9 cellular contexts compared by ENCODE assay signal in genomic region chr3:53163459-53164387, GRCh38. TPM values are rescaled to one million over a fixed set of nuclear protein-coding genes. Genes with fewer than 3 reads are reported as not detected.
DNase-seq lines count a peak whose midpoint lies in the region; ATAC-seq, FAIRE-seq and TF ChIP-seq lines count a peak whose summit lies in the region.
"Had no signal": no experiment of that assay in that cellular context is flagged by ENCODE, and none has a peak within 500 bp of the region (broad histone marks: within the 10 kb centered on the region; RNA-seq: fewer than 3 reads in every experiment).

No MANE protein-coding gene starts in this region.

- H3K36me3 ChIP-seq in H7 (replicated peaks; ENCODE audit: control insufficient read depth, insufficient read depth, low read length) (peaks cover 3% of the 10 kb centered on the region; the same call in 1 of the 2 replicates), endothelial cell of umbilical vein (ENCODE audit: control insufficient read depth in 2 of 2, extremely low read depth in 1 of 2, insufficient read depth in 2 of 2, low read length in 2 of 2) (no peaks in the 10 kb centered on the region)

- no peaks in the 10 kb centered on the region for H3K9me3 ChIP-seq in endothelial cell of umbilical vein (replicated peaks; ENCODE audit: control insufficient read depth, insufficient read depth, low read length)

- no peak for ATAC-seq in HG02970 (IDR thresholded peaks at IDR 0.05; ENCODE audit: low FRiP score, unreplicated experiment)
- ATAC-seq in HG03039 (IDR thresholded peaks at IDR 0.05; ENCODE audit: unreplicated experiment), result no peak
- no peak for ATAC-seq in HG03442 (IDR thresholded peaks at IDR 0.05; ENCODE audit: unreplicated experiment)

- H3K9me1 ChIP-seq in endothelial cell of umbilical vein (replicated peaks; ENCODE audit: control insufficient read depth, extremely low read depth, insufficient read depth, low read length), result no peaks in the 10 kb centered on the region

- DNase-seq in H7 (peak; percentile 36), RPMI7951 (ENCODE audit: low read depth) (peak; percentile 24), endothelial cell of umbilical vein (ENCODE audit: low read depth, low spot score) (no peak), DMS53 treated with DMSO at 0.1 percent for 48 hours (lab: John Stamatoyannopoulos, UW; ENCODE audit: unreplicated experiment) (no peak)
- DNase-seq: NCI-H69 had no signal

- POLR2A ChIA-PET in endothelial cell of umbilical vein (lab: Charles Lee), result no interaction called here

- no peak overlapping the region for H3K9ac ChIP-seq in endothelial cell of umbilical vein (replicated peaks; ENCODE audit: extremely low read depth, insufficient read depth, low read length)

- BruUV-seq in endothelial cell of umbilical vein (replicated peaks; lab: Mats Ljungman, UMichigan), result no TSS peak

- TF ChIP-seq CTCF in endothelial cell of umbilical vein (IDR thresholded peaks at IDR 0.05; ENCODE audit: extremely low read depth in 1 of 2, insufficient read depth in 1 of 2, low read depth in 1 of 2, low read length in 2 of 2), result no peak

- CTCF ChIA-PET in endothelial cell of umbilical vein (lab: Charles Lee), result interaction anchor here (1.0 to 2.5 kb wide), 4 partner anchors 30 to 50 kb away, joined by 3 to 8 read pairs (median 6); no protein-coding TSS in a partner anchor

- dilution Hi-C loops in endothelial cell of umbilical vein (cut with MboI; ENCODE audit: extremely low pct_ligation_motif_present, low sequenced_read_pairs), result no loop called here

- peak; percentile 43 for FAIRE-seq in endothelial cell of umbilical vein (lab: Jason Lieb, UNC)

- no peak overlapping the region for H2AFZ ChIP-seq in endothelial cell of umbilical vein (ENCODE audit: low read depth, low read length)

- peaks cover 33% of the 10 kb centered on the region for H3K4me1 ChIP-seq in endothelial cell of umbilical vein (ENCODE audit: control insufficient read depth, extremely low read depth, insufficient read depth, low read length)

- H3K4me3 ChIP-seq in H7 (ENCODE audit: insufficient read depth, low read depth, low read length) (no peak overlapping the region), endothelial cell of umbilical vein (replicated peaks in 1 of 3; ENCODE audit: insufficient read depth in 1 of 3, low read depth in 1 of 3, low read length in 3 of 3) (no peak overlapping the region), skin epidermis (peak overlapping the region in 3 of 7 experiments; percentile 5 to 88 (median 68))

- H3K79me2 ChIP-seq in endothelial cell of umbilical vein (ENCODE audit: control insufficient read depth, insufficient read depth, low read length), result peaks cover 6% of the 10 kb centered on the region

- H3K27me3 ChIP-seq in H7 (ENCODE audit: control insufficient read depth, insufficient read depth, low read length), result peaks cover 10% of the 10 kb centered on the region
- no peaks in the 10 kb centered on the region for H3K27me3 ChIP-seq in endothelial cell of umbilical vein (ENCODE audit: control insufficient read depth in 2 of 2, insufficient read depth in 2 of 2, low read length in 2 of 2)

- no peak overlapping the region for H3K27ac ChIP-seq in endothelial cell of umbilical vein (ENCODE audit: insufficient read depth, low read depth, low read length)
- H3K27ac ChIP-seq in skin epidermis, result peak overlapping the region in 13 of 21 experiments; percentile 8 to 98 (median 92)

- no peak for TF ChIP-seq POLR2A in endothelial cell of umbilical vein (IDR thresholded peaks at IDR 0.05; ENCODE audit: low read depth, low read length)

- intact Hi-C loops in endothelial cell of umbilical vein (cut with micrococcal nuclease), result no loop called here

- no peaks in the 10 kb centered on the region for H4K20me1 ChIP-seq in endothelial cell of umbilical vein (replicated peaks; ENCODE audit: control insufficient read depth, extremely low read depth, insufficient read depth, low read length)

- H3K4me2 ChIP-seq in endothelial cell of umbilical vein (ENCODE audit: insufficient read depth, low read length), result no peak overlapping the region

TF ChIP-seq in endothelial cell of umbilical vein, 7 proteins besides CTCF, POLR2A, EP300 and RAD21:
- no peak for TF ChIP-seq MYC (IDR thresholded peaks at IDR 0.05; ENCODE audit: low read depth, low read length)
- no peak for TF ChIP-seq JUN (IDR thresholded peaks at IDR 0.05; ENCODE audit: borderline replicate concordance, insufficient read depth, insufficient read length, low read depth)
- TF ChIP-seq MAX (IDR thresholded peaks at IDR 0.05; ENCODE audit: insufficient read depth, insufficient read length), result no peak
- no peak for TF ChIP-seq EZH2 (IDR thresholded peaks at IDR 0.05; ENCODE audit: borderline replicate concordance, low read depth, low read length, severe bottlenecking)
- no peak for TF ChIP-seq FOS (IDR thresholded peaks at IDR 0.05; ENCODE audit: borderline replicate concordance, insufficient read depth, low read length)
- no peak for TF ChIP-seq POLR2AphosphoS5 (IDR thresholded peaks at IDR 0.05; ENCODE audit: insufficient read depth, low read depth, low read length)
- TF ChIP-seq GATA2 (IDR thresholded peaks at IDR 0.05; ENCODE audit: insufficient read depth, insufficient read length, low read depth, low read length), result no peak

RNA-seq across cellular contexts. Expression of gene PRKCD, which starts 2.7 kb away (rescaled TPM):
- 2.9 and 3.1 TPM in 2 replicates for total RNA-seq in H7 (2014; rRNA removed; shearing (Covaris generic))
- total RNA-seq in RPMI7951 (2014; rRNA removed; shearing (Covaris generic)), result 4.3 and 5.0 TPM in 2 replicates
- total RNA-seq in endothelial cell of umbilical vein, result 15.5 and 17.5 TPM in 2 replicates
- 16.4 and 19.0 TPM in 2 replicates for polyA plus RNA-seq in endothelial cell of umbilical vein
- polyA plus RNA-seq in endothelial cell of umbilical vein (2011; cell fraction: cytosol; rRNA removed), result 18.3 and 20.3 TPM in 2 replicates
- 33.3 and 33.5 TPM in 2 replicates for polyA plus RNA-seq in endothelial cell of umbilical vein (2011; cell fraction: nucleus; rRNA removed)
- polyA plus RNA-seq in endothelial cell of umbilical vein (2012), result 17.4 and 20.6 TPM in 2 replicates
- 18.7 and 19.7 TPM in 2 replicates for polyA minus RNA-seq in endothelial cell of umbilical vein
- 12.4 TPM for polyA minus RNA-seq in endothelial cell of umbilical vein (2011; cell fraction: cytosol; rRNA and poly(A)+ RNA removed)
- 5.4 and 11.8 TPM in 2 replicates for polyA minus RNA-seq in endothelial cell of umbilical vein (2011; cell fraction: nucleus; rRNA and poly(A)+ RNA removed)

RNA-seq across cellular contexts. Expression of gene RFT1, which starts 33.5 kb away (rescaled TPM):
- 9.5 and 10.4 TPM in 2 replicates for total RNA-seq in H7 (2014; rRNA removed; shearing (Covaris generic))
- total RNA-seq in RPMI7951 (2014; rRNA removed; shearing (Covaris generic)), result 15.7 and 19.6 TPM in 2 replicates
- 28.8 and 29.8 TPM in 2 replicates for total RNA-seq in endothelial cell of umbilical vein
- polyA plus RNA-seq in endothelial cell of umbilical vein, result 39.9 TPM in 2 replicates
- 18.3 and 21.4 TPM in 2 replicates for polyA plus RNA-seq in endothelial cell of umbilical vein (2011; cell fraction: cytosol; rRNA removed)
- 14.0 and 16.3 TPM in 2 replicates for polyA plus RNA-seq in endothelial cell of umbilical vein (2011; cell fraction: nucleus; rRNA removed)
- 22.1 and 24.5 TPM in 2 replicates for polyA plus RNA-seq in endothelial cell of umbilical vein (2012)
- 72.6 and 84.6 TPM in 2 replicates for polyA minus RNA-seq in endothelial cell of umbilical vein
- 11.4 TPM for polyA minus RNA-seq in endothelial cell of umbilical vein (2011; cell fraction: cytosol; rRNA and poly(A)+ RNA removed)
- polyA minus RNA-seq in endothelial cell of umbilical vein (2011; cell fraction: nucleus; rRNA and poly(A)+ RNA removed), result 9.4 and 11.6 TPM in 2 replicates

Comparison
In these comparisons a context has a peak if more than half of its experiments do, and no peak if none do; other contexts are left out.
1. DNase-seq: peak in H7 (single experiment) and RPMI7951 (single experiment); none in endothelial cell of umbilical vein (single experiment) and DMS53 treated with DMSO at 0.1 percent for 48 hours (single experiment).